ENCODE assay signal across 8 cellular contexts in genomic region chr19:10603084-10603872, GRCh38. TPM values are rescaled to one million over a fixed set of nuclear protein-coding genes. Genes with fewer than 3 reads are reported as not detected.
DNase-seq lines count a peak whose midpoint lies in the region; ATAC-seq and TF ChIP-seq lines count a peak whose summit lies in the region.

No MANE protein-coding gene starts in this region.

- peaks cover 16% of the 10 kb centered on the region for H3K36me3 Mint-ChIP-seq in activated CD8-positive, alpha-beta T cell treated with anti-CD3 and anti-CD28 coated beads, Interleukin-2, amount 10 ng/mL, durations not matched to agents 7 days and 5 days (ENCODE audit: low read depth)
- H3K36me3 Mint-ChIP-seq in endothelial cell (ENCODE audit: low read depth, unreplicated experiment) (peaks cover 5% of the 10 kb centered on the region), nephron (ENCODE audit: low read depth) (no peaks in the 10 kb centered on the region)

- peak; percentile 66 for ATAC-seq in activated CD8-positive, alpha-beta T cell treated with anti-CD3 and anti-CD28 coated beads, Interleukin-2, amount 10 ng/mL, durations not matched to agents 7 days and 5 days

- peaks cover 29% of the 10 kb centered on the region for H3K4me1 Mint-ChIP-seq in activated CD8-positive, alpha-beta T cell treated with anti-CD3 and anti-CD28 coated beads, Interleukin-2, amount 10 ng/mL, durations not matched to agents 7 days and 5 days (ENCODE audit: low read depth)
- H3K4me1 Mint-ChIP-seq in endothelial cell (ENCODE audit: unreplicated experiment) (peaks cover 19% of the 10 kb centered on the region), nephron (peaks cover 13% of the 10 kb centered on the region)

- peak; percentile 44 for DNase-seq in KBM-7
- peak; percentile 93 for DNase-seq in activated CD8-positive, alpha-beta T cell treated with anti-CD3 and anti-CD28 coated beads, Interleukin-2, amount 10 ng/mL, durations not matched to agents 7 days and 5 days
- DNase-seq in endothelial cell (ENCODE audit: low spot score), result no peak
- DNase-seq in substantia nigra (lab: John Stamatoyannopoulos, UW), result peak in 14 of 49 donors; percentile 5 to 38 (median 20)
- no peak for DNase-seq in kidney glomerular epithelial cell (lab: John Stamatoyannopoulos, UW)
- DNase-seq in 8988T, result no peak

- in situ Hi-C loops in KBM-7 (cut with MboI; ENCODE audit: low pct_unique_long_range_greater_than_20kb, low sequenced_read_pairs), result no loop called here

- no peaks in the 10 kb centered on the region for H3K9me3 Mint-ChIP-seq in activated CD8-positive, alpha-beta T cell treated with anti-CD3 and anti-CD28 coated beads, Interleukin-2, amount 10 ng/mL, durations not matched to agents 7 days and 5 days (ENCODE audit: insufficient read depth)
- no peaks in the 10 kb centered on the region for H3K9me3 Mint-ChIP-seq in endothelial cell (ENCODE audit: unreplicated experiment)
- H3K9me3 Mint-ChIP-seq in nephron, result no peaks in the 10 kb centered on the region

- TF ChIP-seq CTCF in GM12873 (IDR thresholded peaks at IDR 0.05; ENCODE audit: insufficient read depth, low read depth, low read length, missing control alignments) (peak; percentile 2), endothelial cell (IDR thresholded peaks at IDR 0.05; ENCODE audit: unreplicated experiment) (no peak), nephron (IDR thresholded peaks at IDR 0.05; ENCODE audit: unreplicated experiment in 3 of 3) (no peak)

- CTCF ChIA-PET in activated CD8-positive, alpha-beta T cell treated with anti-CD3 and anti-CD28 coated beads, Interleukin-2, amount 10 ng/mL, durations not matched to agents 7 days and 5 days (lab: Charles Lee), result interaction anchor here (1.0 to 6.5 kb wide), 6 partner anchors 8 to 215 kb away, joined by 3 to 70 read pairs (median 4); partner anchors contain the start of gene QTRT1

- H3K27me3 Mint-ChIP-seq in activated CD8-positive, alpha-beta T cell treated with anti-CD3 and anti-CD28 coated beads, Interleukin-2, amount 10 ng/mL, durations not matched to agents 7 days and 5 days (ENCODE audit: low read depth), result peaks cover 6% of the 10 kb centered on the region
- H3K27me3 Mint-ChIP-seq in endothelial cell (ENCODE audit: unreplicated experiment), result peaks cover 1% of the 10 kb centered on the region
- peaks cover 6% of the 10 kb centered on the region for H3K27me3 Mint-ChIP-seq in nephron (ENCODE audit: low read depth)

- peak overlapping the region; percentile 94 for H3K4me3 Mint-ChIP-seq in activated CD8-positive, alpha-beta T cell treated with anti-CD3 and anti-CD28 coated beads, Interleukin-2, amount 10 ng/mL, durations not matched to agents 7 days and 5 days
- H3K4me3 Mint-ChIP-seq in endothelial cell (ENCODE audit: unreplicated experiment) (peak overlapping the region; percentile 95), nephron (peak overlapping the region; percentile 84 to 91 (median 89))

- peak overlapping the region; percentile 100 for H3K27ac Mint-ChIP-seq in activated CD8-positive, alpha-beta T cell treated with anti-CD3 and anti-CD28 coated beads, Interleukin-2, amount 10 ng/mL, durations not matched to agents 7 days and 5 days
- H3K27ac Mint-ChIP-seq in endothelial cell (ENCODE audit: unreplicated experiment) (peak overlapping the region; percentile 93), nephron (peak overlapping the region; percentile 55 to 68 (median 57))

- POLR2A ChIA-PET in activated CD8-positive, alpha-beta T cell treated with anti-CD3 and anti-CD28 coated beads, Interleukin-2, amount 10 ng/mL, durations not matched to agents 7 days and 5 days (lab: Charles Lee), result interaction anchor here (0.6 to 3.8 kb wide), 25 partner anchors 9 to 198 kb away, joined by 3 to 35 read pairs (median 4); partner anchors contain the start of genes KRI1, QTRT1 and SLC44A2

- peak overlapping the region; percentile 89 for H3K27ac ChIP-seq in substantia nigra (ENCODE audit: low read depth, low read length, poor library complexity, severe bottlenecking)

RNA-seq across cellular contexts. Expression of gene AP1M2, which starts 16.2 kb away (rescaled TPM):
- not detected for total RNA-seq in activated CD8-positive, alpha-beta T cell treated with anti-CD3 and anti-CD28 coated beads, Interleukin-2, amount 10 ng/mL, durations not matched to agents 7 days and 5 days
- total RNA-seq in endothelial cell (ENCODE audit: unreplicated experiment), result 7.5 TPM

RNA-seq across cellular contexts. Expression of gene SLC44A2, which starts 22.1 kb away (rescaled TPM):
- total RNA-seq in activated CD8-positive, alpha-beta T cell treated with anti-CD3 and anti-CD28 coated beads, Interleukin-2, amount 10 ng/mL, durations not matched to agents 7 days and 5 days, result 100 to 1,000 TPM; 112 to 121 TPM
- total RNA-seq in endothelial cell (ENCODE audit: unreplicated experiment), result 272 TPM

RNA-seq across cellular contexts. Expression of gene CDKN2D, which starts 34.5 kb away (rescaled TPM):
- total RNA-seq in activated CD8-positive, alpha-beta T cell treated with anti-CD3 and anti-CD28 coated beads, Interleukin-2, amount 10 ng/mL, durations not matched to agents 7 days and 5 days, result 10 to 100 TPM; 86.0 to 88.7 TPM
- 8.1 TPM for total RNA-seq in endothelial cell (ENCODE audit: unreplicated experiment)

RNA-seq across cellular contexts. Expression of gene KRI1, which starts 37.5 kb away (rescaled TPM):
- total RNA-seq in activated CD8-positive, alpha-beta T cell treated with anti-CD3 and anti-CD28 coated beads, Interleukin-2, amount 10 ng/mL, durations not matched to agents 7 days and 5 days, result 10 to 100 TPM; 64.0 to 72.8 TPM
- total RNA-seq in endothelial cell (ENCODE audit: unreplicated experiment), result 25.2 TPM

RNA-seq across cellular contexts. Expression of gene ILF3, which starts 50.9 kb away (rescaled TPM):
- total RNA-seq in activated CD8-positive, alpha-beta T cell treated with anti-CD3 and anti-CD28 coated beads, Interleukin-2, amount 10 ng/mL, durations not matched to agents 7 days and 5 days, result 100 to 1,000 TPM; 407 to 408 TPM
- total RNA-seq in endothelial cell (ENCODE audit: unreplicated experiment), result 330 TPM

Comparison
In these comparisons a context has a peak if more than half of its experiments do, and no peak if none do; other contexts are left out.
1. DNase-seq: peak in KBM-7 (single experiment) and activated CD8-positive, alpha-beta T cell treated with anti-CD3 and anti-CD28 coated beads, Interleukin-2, amount 10 ng/mL, durations not matched to agents 7 days and 5 days (single experiment); none in endothelial cell (single experiment), kidney glomerular epithelial cell (single experiment) and 8988T (single experiment).
2. Peak in every context shown above with its lines, with median percentiles within 50 percentile points of each other: H3K27ac Mint-ChIP-seq and H3K4me3 Mint-ChIP-seq.